Comparison of ENCODE assay signal across 8 cellular contexts in genomic region chr2:8662239-8662879, GRCh38. TPM values are rescaled to one million over a fixed set of nuclear protein-coding genes. Genes with fewer than 3 reads are reported as not detected.
A peak's percentile ranks its signal among the peaks of the same experiment; 100 is the strongest.
DNase-seq lines count a peak whose midpoint lies in the region; ATAC-seq and TF ChIP-seq lines count a peak whose summit lies in the region.

No MANE protein-coding gene starts in this region.

- dilution Hi-C loops in mammary epithelial cell (cut with HindIII; ENCODE audit: low sequenced_read_pairs) = no loop called here

- intact Hi-C loops in mammary epithelial cell (cut with micrococcal nuclease) = no loop called here

- H2AFZ ChIP-seq in mammary epithelial cell (ENCODE audit: low read depth, low read length) = no peak overlapping the region

- H3K27ac ChIP-seq in mammary epithelial cell (ENCODE audit: insufficient read depth, low read depth, low read length) = no peak overlapping the region

- no peak overlapping the region for H3K9ac ChIP-seq in mammary epithelial cell (ENCODE audit: insufficient read depth, low read length)

- ATAC-seq in HG03354 (IDR thresholded peaks at IDR 0.05; ENCODE audit: poor library complexity, severe bottlenecking, unreplicated experiment) (no peak), GM19035 (IDR thresholded peaks at IDR 0.05; ENCODE audit: unreplicated experiment) (no peak)

- CTCF ChIA-PET in mammary epithelial cell (lab: Charles Lee; ENCODE audit: low non-redundant PET) = interaction anchor here (0.5 kb wide), 1 partner anchor 19 kb away, joined by 3 read pairs; the partner anchor contains the start of gene ID2

- no peaks in the 10 kb centered on the region for H3K4me1 ChIP-seq in mammary epithelial cell (ENCODE audit: insufficient read depth, low read length)

- H4K20me1 ChIP-seq in mammary epithelial cell (ENCODE audit: insufficient read depth, low read length) = no peaks in the 10 kb centered on the region

- H3K27me3 ChIP-seq in mammary epithelial cell (ENCODE audit: insufficient read depth, low read length) = no peaks in the 10 kb centered on the region

- TF ChIP-seq CTCF in mammary epithelial cell (conservative IDR thresholded peaks at IDR 0.05 in 1 of 2, IDR thresholded peaks at IDR 0.05 in 1 of 2; ENCODE audit: extremely low read depth in 1 of 2, insufficient read depth in 1 of 2, low read depth in 1 of 2, low read length in 2 of 2) = peak in 1 of 2 donors; percentile 32

- no peak overlapping the region for H3K4me2 ChIP-seq in mammary epithelial cell (ENCODE audit: insufficient read depth, low read depth, low read length)

- 80% methylated on average over 10 of the region's 10 CpGs for WGBS in mammary epithelial cell (ENCODE audit: low coverage, missing lambda C conversion rate)

- in situ Hi-C loops in mammary epithelial cell (cut with MboI; ENCODE audit: low sequenced_read_pairs in 2 of 2) = no loop called here

- H3K79me2 ChIP-seq in mammary epithelial cell (ENCODE audit: insufficient read depth, low read length) = no peaks in the 10 kb centered on the region

- DNase-seq in AG20443 (ENCODE audit: low spot score) (peak; percentile 76), HT-29 (ENCODE audit: low spot score) (peak; percentile 29), mammary epithelial cell (peak; percentile 59), myocyte (ENCODE audit: low read depth) (peak; percentile 30), DMS114 treated with DMSO at 0.1 percent for 48 hours (lab: John Stamatoyannopoulos, UW; ENCODE audit: unreplicated experiment) (no peak), COLO668 (lab: John Stamatoyannopoulos, UW; ENCODE audit: unreplicated experiment) (no peak)

- H3K36me3 ChIP-seq in mammary epithelial cell (ENCODE audit: insufficient read depth, low read length) = no peaks in the 10 kb centered on the region

- no TSS peak for BruUV-seq in mammary epithelial cell (replicated peaks; lab: Mats Ljungman, UMichigan)

- H3K9me3 ChIP-seq in mammary epithelial cell (replicated peaks; ENCODE audit: insufficient read depth, low read length) = no peaks in the 10 kb centered on the region

- no peak overlapping the region for H3K4me3 ChIP-seq in mammary epithelial cell (replicated peaks in 1 of 3; ENCODE audit: insufficient read depth in 1 of 3, low read depth in 2 of 3, low read length in 3 of 3)

RNA-seq across cellular contexts. Expression of gene ID2, which starts 19.5 kb away (rescaled TPM):
- 152 and 161 TPM in 2 replicates for total RNA-seq in HT-29 (2014; rRNA removed; shearing (Covaris generic))
- total RNA-seq in mammary epithelial cell = 1 to 10 TPM; 4.4 to 8.7 TPM
- polyA plus RNA-seq in mammary epithelial cell = 14.7 TPM
- not detected for polyA minus RNA-seq in mammary epithelial cell
- 15.9 and 34.0 TPM in 2 replicates for total RNA-seq in myocyte
- 33.0 TPM for polyA plus RNA-seq in myocyte (2012)

Comparison
In these comparisons a context has a peak if more than half of its experiments do, and no peak if none do; other contexts are left out.
1. DNase-seq: peak in AG20443 (single experiment), HT-29 (single experiment), mammary epithelial cell (single experiment) and myocyte (single experiment); none in DMS114 treated with DMSO at 0.1 percent for 48 hours (single experiment) and COLO668 (single experiment).